8 cellular contexts compared by ENCODE assay signal in genomic region chr12:117968084-117968789, GRCh38. TPM values are rescaled to one million over a fixed set of nuclear protein-coding genes. Genes with fewer than 3 reads are reported as not detected.
A peak's percentile ranks its signal among the peaks of the same experiment; 100 is the strongest.
DNase-seq lines count a peak whose midpoint lies in the region; ATAC-seq, FAIRE-seq and TF ChIP-seq lines count a peak whose summit lies in the region.

No MANE protein-coding gene starts in this region.

- peaks cover 41% of the 10 kb centered on the region for H3K27me3 Mint-ChIP-seq in activated naive CD8-positive, alpha-beta T cell treated with anti-CD3 and anti-CD28 coated beads, Interleukin-2, amount 10 ng/mL, durations not matched to agents 7 days and 5 days

- in situ Hi-C loops in HepG2 (cut with HindIII; ENCODE audit: extremely low pct_ligation_motif_present, low pct_unique_long_range_greater_than_20kb) = no loop called here

- DNase-seq in left ventricle myocardium inferior (no peak), cardiac septum (ENCODE audit: low spot score) (no peak), HepG2 (ENCODE audit: low spot score) (no peak), upper lobe of right lung (no peak), T1000 (lab: John Stamatoyannopoulos, UW) (no peak), omental fat pad (ENCODE audit: low spot score) (no peak)
- DNase-seq in activated naive CD8-positive, alpha-beta T cell treated with anti-CD3 and anti-CD28 coated beads, Interleukin-2, amount 10 ng/mL, durations not matched to agents 7 days and 5 days = no peak

- H3K36me3 ChIP-seq in left ventricle myocardium inferior (no peaks in the 10 kb centered on the region), HepG2 (replicated peaks in 1 of 2; ENCODE audit: control insufficient read depth in 1 of 2, insufficient read depth in 2 of 2, low read length in 2 of 2) (no peaks in the 10 kb centered on the region), upper lobe of right lung (no peaks in the 10 kb centered on the region)

- peaks cover 2% of the 10 kb centered on the region for H3K36me3 Mint-ChIP-seq in activated naive CD8-positive, alpha-beta T cell treated with anti-CD3 and anti-CD28 coated beads, Interleukin-2, amount 10 ng/mL, durations not matched to agents 7 days and 5 days

- H3K27me3 ChIP-seq in left ventricle myocardium inferior (ENCODE audit: low read depth) = peaks cover 84% of the 10 kb centered on the region
- H3K27me3 ChIP-seq in HepG2 (ENCODE audit: control insufficient read depth in 1 of 2, insufficient read depth in 2 of 2, low read length in 2 of 2) = peaks cover 11 to 50% of the 10 kb centered on the region in 2 experiments; a peak in 4 of 5 replicates
- H3K27me3 ChIP-seq in upper lobe of right lung = peaks cover 25% of the 10 kb centered on the region

- POLR2A ChIA-PET in activated naive CD8-positive, alpha-beta T cell treated with anti-CD3 and anti-CD28 coated beads, Interleukin-2, amount 10 ng/mL, durations not matched to agents 7 days and 5 days (lab: Charles Lee) = no interaction called here
- POLR2A ChIA-PET in HepG2 (lab: Yijun Ruan, JAX) = no interaction called here

- peak overlapping the region; percentile 82 for H3K4me3 Mint-ChIP-seq in activated naive CD8-positive, alpha-beta T cell treated with anti-CD3 and anti-CD28 coated beads, Interleukin-2, amount 10 ng/mL, durations not matched to agents 7 days and 5 days

- peak overlapping the region; percentile 70 for H3K4me2 ChIP-seq in HepG2 (ENCODE audit: low read depth, low read length)

- no peak overlapping the region for H3K9ac ChIP-seq in HepG2 (ENCODE audit: insufficient read depth, low read depth, low read length)

- peaks cover 6% of the 10 kb centered on the region for H3K9me3 Mint-ChIP-seq in activated naive CD8-positive, alpha-beta T cell treated with anti-CD3 and anti-CD28 coated beads, Interleukin-2, amount 10 ng/mL, durations not matched to agents 7 days and 5 days

- FAIRE-seq in HepG2 (lab: Jason Lieb, UNC) = no peak

- H3K4me1 Mint-ChIP-seq in activated naive CD8-positive, alpha-beta T cell treated with anti-CD3 and anti-CD28 coated beads, Interleukin-2, amount 10 ng/mL, durations not matched to agents 7 days and 5 days = peaks cover 3% of the 10 kb centered on the region

- no peaks in the 10 kb centered on the region for H4K20me1 ChIP-seq in HepG2 (ENCODE audit: insufficient read depth, low read length)

- peak overlapping the region; percentile 62 for H3K4me3 ChIP-seq in left ventricle myocardium inferior
- H3K4me3 ChIP-seq in HepG2 (replicated peaks in 1 of 3; ENCODE audit: insufficient read depth in 1 of 3, low read depth in 2 of 3, low read length in 3 of 3) = peak overlapping the region; percentile 45 to 74 (median 58); a peak in 5 of 6 replicates
- H3K4me3 ChIP-seq in upper lobe of right lung = peak overlapping the region; percentile 47

- no peak for TF ChIP-seq CTCF in left ventricle myocardium inferior (IDR thresholded peaks at IDR 0.05; ENCODE audit: borderline replicate concordance)
- no peak for TF ChIP-seq CTCF in HepG2 (CRISPR knock-in tag; IDR thresholded peaks at IDR 0.05)
- no peak for TF ChIP-seq CTCF in upper lobe of right lung (IDR thresholded peaks at IDR 0.05)
- no peak for TF ChIP-seq CTCF in omental fat pad (IDR thresholded peaks at IDR 0.05)

- CTCF ChIA-PET in HepG2 (lab: Yijun Ruan, JAX; ENCODE audit: low intra/inter-chr PET ratio, low total read pairs) = no interaction called here

- intact Hi-C loops in left ventricle myocardium inferior (cut with micrococcal nuclease) = no loop called here
- intact Hi-C loops in cardiac septum (cut with DNase I) = no loop called here
- intact Hi-C loops in HepG2 (cut with micrococcal nuclease; ENCODE audit: unreplicated experiment) = no loop called here
- intact Hi-C loops in upper lobe of right lung (cut with DNase I) = no loop called here

- no peak for TF ChIP-seq EP300 in HepG2 (IDR thresholded peaks at IDR 0.05; ENCODE audit: low read depth in 2 of 2, low read length in 2 of 2)
- TF ChIP-seq EP300 in HepG2 (CRISPR knock-in tag; IDR thresholded peaks at IDR 0.05; ENCODE audit: borderline replicate concordance) = no peak

- no peak for TF ChIP-seq RAD21 in HepG2 (CRISPR knock-in tag; IDR thresholded peaks at IDR 0.05)

- no TSS peak for BruUV-seq in HepG2 (replicated peaks; lab: Mats Ljungman, UMichigan)

- TF ChIP-seq POLR2A in HepG2 (IDR thresholded peaks at IDR 0.05; ENCODE audit: insufficient read depth in 1 of 2, low read depth in 2 of 2, low read length in 2 of 2) = no peak

- H3K79me2 ChIP-seq in HepG2 (ENCODE audit: insufficient read depth, low read length) = no peaks in the 10 kb centered on the region

- H3K27ac Mint-ChIP-seq in activated naive CD8-positive, alpha-beta T cell treated with anti-CD3 and anti-CD28 coated beads, Interleukin-2, amount 10 ng/mL, durations not matched to agents 7 days and 5 days = no peak overlapping the region

- ATAC-seq in activated naive CD8-positive, alpha-beta T cell treated with anti-CD3 and anti-CD28 coated beads, Interleukin-2, amount 10 ng/mL, durations not matched to agents 7 days and 5 days (ENCODE audit: low read depth) = no peak
- ATAC-seq in HepG2 = no peak
- no peak for ATAC-seq in upper lobe of right lung
- no peak for ATAC-seq in omental fat pad (ENCODE audit: low FRiP score)
- no peak for ATAC-seq in HG03442 (IDR thresholded peaks at IDR 0.05; ENCODE audit: unreplicated experiment)

- H3K4me1 ChIP-seq in left ventricle myocardium inferior (peaks cover 7% of the 10 kb centered on the region), HepG2 (ENCODE audit: insufficient read depth, low read length) (no peaks in the 10 kb centered on the region), upper lobe of right lung (no peaks in the 10 kb centered on the region)

- no peak overlapping the region for H2AFZ ChIP-seq in HepG2 (ENCODE audit: low read length)

- H3K27ac ChIP-seq in left ventricle myocardium inferior (replicated peaks) (no peak overlapping the region), HepG2 (ENCODE audit: extremely low read length, insufficient read depth, low read length) (no peak overlapping the region), upper lobe of right lung (peak overlapping the region; percentile 24)

- H3K9me3 ChIP-seq in left ventricle myocardium inferior (replicated peaks) (peaks cover 25% of the 10 kb centered on the region), HepG2 (ENCODE audit: low read length) (peaks cover 6% of the 10 kb centered on the region; the same call in 1 of the 2 replicates), upper lobe of right lung (no peaks in the 10 kb centered on the region)

- 23% methylated on average over 12 of the region's 12 CpGs for WGBS in HepG2 (ENCODE audit: low lambda C conversion rate)

RNA-seq across cellular contexts. Expression of gene KSR2, which starts 0.6 kb away (rescaled TPM):
- total RNA-seq in left ventricle myocardium inferior (not detected), cardiac septum (not detected), HepG2 (2016; rRNA removed; fragmentation: Illumina TruSeq; extraction: Trizol) (0.01 and 0.02 TPM in 2 replicates), upper lobe of right lung (1.4 TPM), omental fat pad (under 1 TPM in 3 of 4 donors, not detected in 1; under 0.01 to 0.16 (median under 0.01) TPM)
- not detected for total RNA-seq in activated naive CD8-positive, alpha-beta T cell treated with anti-CD3 and anti-CD28 coated beads, Interleukin-2, amount 10 ng/mL, durations not matched to agents 7 days and 5 days
- total RNA-seq in HepG2 (2016; cell fraction: cytosol; rRNA removed; fragmentation: Illumina TruSeq; extraction: Trizol; ENCODE audit: low read depth) = not detected in 2 replicates
- total RNA-seq in HepG2 (2016; cell fraction: insoluble cytoplasmic fraction; rRNA removed; fragmentation: Illumina TruSeq; extraction: Trizol) = 0.01 TPM in 1 of 2 replicates, not detected in the other
- total RNA-seq in HepG2 (2016; cell fraction: membrane; rRNA removed; fragmentation: Illumina TruSeq; extraction: Trizol) = not detected in 2 replicates
- 0.03 TPM in 1 of 2 replicates, not detected in the other for total RNA-seq in HepG2 (2016; cell fraction: nucleus; rRNA removed; fragmentation: Illumina TruSeq; extraction: Trizol)
- polyA plus RNA-seq in HepG2 (2011; rRNA removed) = not detected in 2 replicates
- under 0.01 TPM in 2 replicates for polyA plus RNA-seq in HepG2 (2011; cell fraction: cytosol; rRNA removed)
- under 0.01 TPM in 1 of 2 replicates, not detected in the other for polyA plus RNA-seq in HepG2 (2011; cell fraction: nucleus; rRNA removed)
- polyA plus RNA-seq in HepG2 (2012) = not detected in 2 replicates
- 0.01 TPM in 2 replicates for polyA plus RNA-seq in HepG2 (2016; cell fraction: cytosol; fragmentation: Illumina TruSeq; extraction: Trizol; ENCODE audit: low read depth)
- polyA plus RNA-seq in HepG2 (2016; cell fraction: insoluble cytoplasmic fraction; fragmentation: Illumina TruSeq; extraction: Trizol; ENCODE audit: low read depth) = 0.05 TPM in 1 of 2 replicates, not detected in the other
- polyA plus RNA-seq in HepG2 (2016; cell fraction: membrane; fragmentation: Illumina TruSeq; extraction: Trizol; ENCODE audit: low read depth) = 0.01 TPM in 2 replicates
- polyA plus RNA-seq in HepG2 (2016; cell fraction: nucleus; fragmentation: Illumina TruSeq; extraction: Trizol; ENCODE audit: insufficient read depth, low read depth) = not detected in 2 replicates
- polyA minus RNA-seq in HepG2 (2011; rRNA and poly(A)+ RNA removed; ENCODE audit: low replicate concordance) = 0.02 TPM in 2 replicates
- polyA minus RNA-seq in HepG2 (2011; cell fraction: cytosol; rRNA and poly(A)+ RNA removed) = not detected in 2 replicates
- not detected in 2 replicates for polyA minus RNA-seq in HepG2 (2011; cell fraction: nucleus; rRNA and poly(A)+ RNA removed)

RNA-seq across cellular contexts. Expression of gene RFC5, which starts 48.3 kb away (rescaled TPM):
- total RNA-seq in left ventricle myocardium inferior = 4.4 TPM
- total RNA-seq in cardiac septum = 2.6 TPM
- 10 to 100 TPM; 42.7 to 44.9 TPM for total RNA-seq in activated naive CD8-positive, alpha-beta T cell treated with anti-CD3 and anti-CD28 coated beads, Interleukin-2, amount 10 ng/mL, durations not matched to agents 7 days and 5 days
- 51.4 and 66.2 TPM in 2 replicates for total RNA-seq in HepG2 (2016; rRNA removed; fragmentation: Illumina TruSeq; extraction: Trizol)
- total RNA-seq in HepG2 (2016; cell fraction: cytosol; rRNA removed; fragmentation: Illumina TruSeq; extraction: Trizol; ENCODE audit: low read depth) = 22.7 and 23.4 TPM in 2 replicates
- total RNA-seq in HepG2 (2016; cell fraction: insoluble cytoplasmic fraction; rRNA removed; fragmentation: Illumina TruSeq; extraction: Trizol) = 53.2 and 65.5 TPM in 2 replicates
- 26.8 and 27.2 TPM in 2 replicates for total RNA-seq in HepG2 (2016; cell fraction: membrane; rRNA removed; fragmentation: Illumina TruSeq; extraction: Trizol)
- 36.7 and 42.5 TPM in 2 replicates for total RNA-seq in HepG2 (2016; cell fraction: nucleus; rRNA removed; fragmentation: Illumina TruSeq; extraction: Trizol)
- polyA plus RNA-seq in HepG2 (2011; rRNA removed) = 12.1 and 16.8 TPM in 2 replicates
- 9.6 and 13.1 TPM in 2 replicates for polyA plus RNA-seq in HepG2 (2011; cell fraction: cytosol; rRNA removed)
- 14.0 and 22.1 TPM in 2 replicates for polyA plus RNA-seq in HepG2 (2011; cell fraction: nucleus; rRNA removed)
- polyA plus RNA-seq in HepG2 (2012) = 7.1 and 12.7 TPM in 2 replicates
- polyA plus RNA-seq in HepG2 (2016; cell fraction: cytosol; fragmentation: Illumina TruSeq; extraction: Trizol; ENCODE audit: low read depth) = 9.8 and 11.9 TPM in 2 replicates
- polyA plus RNA-seq in HepG2 (2016; cell fraction: insoluble cytoplasmic fraction; fragmentation: Illumina TruSeq; extraction: Trizol; ENCODE audit: low read depth) = 71.8 and 75.5 TPM in 2 replicates
- polyA plus RNA-seq in HepG2 (2016; cell fraction: membrane; fragmentation: Illumina TruSeq; extraction: Trizol; ENCODE audit: low read depth) = 18.4 and 19.2 TPM in 2 replicates
- 57.5 and 58.7 TPM in 2 replicates for polyA plus RNA-seq in HepG2 (2016; cell fraction: nucleus; fragmentation: Illumina TruSeq; extraction: Trizol; ENCODE audit: insufficient read depth, low read depth)
- 15.8 and 70.0 TPM in 2 replicates for polyA minus RNA-seq in HepG2 (2011; rRNA and poly(A)+ RNA removed; ENCODE audit: low replicate concordance)
- 9.1 and 12.9 TPM in 2 replicates for polyA minus RNA-seq in HepG2 (2011; cell fraction: cytosol; rRNA and poly(A)+ RNA removed)
- polyA minus RNA-seq in HepG2 (2011; cell fraction: nucleus; rRNA and poly(A)+ RNA removed) = 17.5 and 18.8 TPM in 2 replicates
- total RNA-seq in upper lobe of right lung = 8.0 TPM
- total RNA-seq in omental fat pad = 10 to 100 TPM in 1 of 4 donors, 1 to 10 TPM in 3; 4.7 to 14.8 (median 6.4) TPM
